In the genomic region with DNA sequence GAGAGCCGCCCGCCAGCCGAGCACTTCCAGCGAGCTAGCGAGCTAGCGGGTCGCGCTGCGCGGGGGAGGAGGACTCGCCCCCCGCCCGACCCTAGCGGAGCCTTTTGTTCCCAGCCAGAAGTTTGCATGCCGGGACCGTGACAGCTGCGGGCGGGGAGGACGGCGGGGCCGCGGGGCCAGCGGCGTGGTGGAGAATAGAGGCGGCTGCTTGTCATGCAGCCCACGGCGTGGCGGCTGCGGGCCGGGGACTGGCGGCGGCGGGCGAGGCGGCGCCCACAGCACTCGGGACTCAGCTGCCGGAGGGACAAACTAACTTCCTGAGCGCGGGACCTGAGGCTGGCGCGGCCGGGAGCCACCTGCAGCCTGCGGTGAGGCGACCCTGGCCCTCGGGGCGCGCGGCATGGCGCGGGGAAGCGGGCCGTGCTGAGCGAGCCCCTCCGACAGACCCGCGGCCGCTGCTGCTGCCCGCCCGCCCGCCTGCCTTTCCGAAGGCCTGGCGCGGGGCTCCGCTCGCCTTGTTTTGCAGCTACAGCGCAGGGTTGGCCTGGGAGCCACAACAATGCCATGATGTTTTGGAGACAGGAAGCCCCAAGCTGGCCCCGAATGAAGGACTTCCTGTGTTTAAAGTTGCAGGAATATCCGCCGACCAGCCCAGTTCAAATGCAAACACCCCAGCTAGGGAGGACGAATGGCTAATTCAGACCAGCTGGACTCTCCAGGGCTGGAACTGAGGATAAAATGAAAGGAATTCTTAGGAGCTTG, we compare ENCODE assay signal across 1 cellular context.
A peak's percentile ranks its signal among the peaks of the same experiment; 100 is the strongest.
TF ChIP-seq lines count a peak whose summit lies in the region.

No MANE protein-coding gene starts in this region.

TF ChIP-seq in WTC11, 78 proteins besides CTCF, POLR2A, EP300 and RAD21 (continued from another document and continues in another):
- TF ChIP-seq, protein P1, sequence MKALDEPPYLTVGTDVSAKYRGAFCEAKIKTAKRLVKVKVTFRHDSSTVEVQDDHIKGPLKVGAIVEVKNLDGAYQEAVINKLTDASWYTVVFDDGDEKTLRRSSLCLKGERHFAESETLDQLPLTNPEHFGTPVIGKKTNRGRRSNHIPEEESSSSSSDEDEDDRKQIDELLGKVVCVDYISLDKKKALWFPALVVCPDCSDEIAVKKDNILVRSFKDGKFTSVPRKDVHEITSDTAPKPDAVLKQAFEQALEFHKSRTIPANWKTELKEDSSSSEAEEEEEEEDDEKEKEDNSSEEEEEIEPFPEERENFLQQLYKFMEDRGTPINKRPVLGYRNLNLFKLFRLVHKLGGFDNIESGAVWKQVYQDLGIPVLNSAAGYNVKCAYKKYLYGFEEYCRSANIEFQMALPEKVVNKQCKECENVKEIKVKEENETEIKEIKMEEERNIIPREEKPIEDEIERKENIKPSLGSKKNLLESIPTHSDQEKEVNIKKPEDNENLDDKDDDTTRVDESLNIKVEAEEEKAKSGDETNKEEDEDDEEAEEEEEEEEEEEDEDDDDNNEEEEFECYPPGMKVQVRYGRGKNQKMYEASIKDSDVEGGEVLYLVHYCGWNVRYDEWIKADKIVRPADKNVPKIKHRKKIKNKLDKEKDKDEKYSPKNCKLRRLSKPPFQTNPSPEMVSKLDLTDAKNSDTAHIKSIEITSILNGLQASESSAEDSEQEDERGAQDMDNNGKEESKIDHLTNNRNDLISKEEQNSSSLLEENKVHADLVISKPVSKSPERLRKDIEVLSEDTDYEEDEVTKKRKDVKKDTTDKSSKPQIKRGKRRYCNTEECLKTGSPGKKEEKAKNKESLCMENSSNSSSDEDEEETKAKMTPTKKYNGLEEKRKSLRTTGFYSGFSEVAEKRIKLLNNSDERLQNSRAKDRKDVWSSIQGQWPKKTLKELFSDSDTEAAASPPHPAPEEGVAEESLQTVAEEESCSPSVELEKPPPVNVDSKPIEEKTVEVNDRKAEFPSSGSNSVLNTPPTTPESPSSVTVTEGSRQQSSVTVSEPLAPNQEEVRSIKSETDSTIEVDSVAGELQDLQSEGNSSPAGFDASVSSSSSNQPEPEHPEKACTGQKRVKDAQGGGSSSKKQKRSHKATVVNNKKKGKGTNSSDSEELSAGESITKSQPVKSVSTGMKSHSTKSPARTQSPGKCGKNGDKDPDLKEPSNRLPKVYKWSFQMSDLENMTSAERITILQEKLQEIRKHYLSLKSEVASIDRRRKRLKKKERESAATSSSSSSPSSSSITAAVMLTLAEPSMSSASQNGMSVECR (CRISPR knock-in tag; IDR thresholded peaks at IDR 0.05; ENCODE audit: borderline replicate concordance), result peak; percentile 77; the same call in 1 of the 2 replicates
- TF ChIP-seq GABPB1 (CRISPR knock-in tag; IDR thresholded peaks at IDR 0.05), result no peak; the same call in 1 of the 2 replicates
- TF ChIP-seq, protein P2, sequence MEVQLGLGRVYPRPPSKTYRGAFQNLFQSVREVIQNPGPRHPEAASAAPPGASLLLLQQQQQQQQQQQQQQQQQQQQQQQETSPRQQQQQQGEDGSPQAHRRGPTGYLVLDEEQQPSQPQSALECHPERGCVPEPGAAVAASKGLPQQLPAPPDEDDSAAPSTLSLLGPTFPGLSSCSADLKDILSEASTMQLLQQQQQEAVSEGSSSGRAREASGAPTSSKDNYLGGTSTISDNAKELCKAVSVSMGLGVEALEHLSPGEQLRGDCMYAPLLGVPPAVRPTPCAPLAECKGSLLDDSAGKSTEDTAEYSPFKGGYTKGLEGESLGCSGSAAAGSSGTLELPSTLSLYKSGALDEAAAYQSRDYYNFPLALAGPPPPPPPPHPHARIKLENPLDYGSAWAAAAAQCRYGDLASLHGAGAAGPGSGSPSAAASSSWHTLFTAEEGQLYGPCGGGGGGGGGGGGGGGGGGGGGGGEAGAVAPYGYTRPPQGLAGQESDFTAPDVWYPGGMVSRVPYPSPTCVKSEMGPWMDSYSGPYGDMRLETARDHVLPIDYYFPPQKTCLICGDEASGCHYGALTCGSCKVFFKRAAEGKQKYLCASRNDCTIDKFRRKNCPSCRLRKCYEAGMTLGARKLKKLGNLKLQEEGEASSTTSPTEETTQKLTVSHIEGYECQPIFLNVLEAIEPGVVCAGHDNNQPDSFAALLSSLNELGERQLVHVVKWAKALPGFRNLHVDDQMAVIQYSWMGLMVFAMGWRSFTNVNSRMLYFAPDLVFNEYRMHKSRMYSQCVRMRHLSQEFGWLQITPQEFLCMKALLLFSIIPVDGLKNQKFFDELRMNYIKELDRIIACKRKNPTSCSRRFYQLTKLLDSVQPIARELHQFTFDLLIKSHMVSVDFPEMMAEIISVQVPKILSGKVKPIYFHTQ (CRISPR knock-in tag; IDR thresholded peaks at IDR 0.05), result no peak
- TF ChIP-seq, protein P3, sequence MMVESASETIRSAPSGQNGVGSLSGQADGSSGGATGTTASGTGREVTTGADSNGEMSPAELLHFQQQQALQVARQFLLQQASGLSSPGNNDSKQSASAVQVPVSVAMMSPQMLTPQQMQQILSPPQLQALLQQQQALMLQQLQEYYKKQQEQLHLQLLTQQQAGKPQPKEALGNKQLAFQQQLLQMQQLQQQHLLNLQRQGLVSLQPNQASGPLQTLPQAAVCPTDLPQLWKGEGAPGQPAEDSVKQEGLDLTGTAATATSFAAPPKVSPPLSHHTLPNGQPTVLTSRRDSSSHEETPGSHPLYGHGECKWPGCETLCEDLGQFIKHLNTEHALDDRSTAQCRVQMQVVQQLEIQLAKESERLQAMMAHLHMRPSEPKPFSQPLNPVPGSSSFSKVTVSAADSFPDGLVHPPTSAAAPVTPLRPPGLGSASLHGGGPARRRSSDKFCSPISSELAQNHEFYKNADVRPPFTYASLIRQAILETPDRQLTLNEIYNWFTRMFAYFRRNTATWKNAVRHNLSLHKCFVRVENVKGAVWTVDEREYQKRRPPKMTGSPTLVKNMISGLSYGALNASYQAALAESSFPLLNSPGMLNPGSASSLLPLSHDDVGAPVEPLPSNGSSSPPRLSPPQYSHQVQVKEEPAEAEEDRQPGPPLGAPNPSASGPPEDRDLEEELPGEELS (CRISPR knock-in tag; IDR thresholded peaks at IDR 0.05), result peak; percentile 4
- TF ChIP-seq NR3C1 (CRISPR knock-in tag; conservative IDR thresholded peaks at IDR 0.05; ENCODE audit: low read depth), result peak; percentile 71; the same call in 1 of the 2 replicates
- no peak for TF ChIP-seq ZNF219 (CRISPR knock-in tag; IDR thresholded peaks at IDR 0.05; ENCODE audit: borderline replicate concordance)
- 0 out of 2 replicates have a peak, but pooled peaks have one; percentile 24 for TF ChIP-seq CBFB (CRISPR knock-in tag; IDR thresholded peaks at IDR 0.05; ENCODE audit: low read depth)
- TF ChIP-seq SP1 (CRISPR knock-in tag; conservative IDR thresholded peaks at IDR 0.05), result no peak
- TF ChIP-seq ZNF263 (CRISPR knock-in tag; IDR thresholded peaks at IDR 0.05; ENCODE audit: low read depth), result peak; percentile 74
- TF ChIP-seq, protein P4, sequence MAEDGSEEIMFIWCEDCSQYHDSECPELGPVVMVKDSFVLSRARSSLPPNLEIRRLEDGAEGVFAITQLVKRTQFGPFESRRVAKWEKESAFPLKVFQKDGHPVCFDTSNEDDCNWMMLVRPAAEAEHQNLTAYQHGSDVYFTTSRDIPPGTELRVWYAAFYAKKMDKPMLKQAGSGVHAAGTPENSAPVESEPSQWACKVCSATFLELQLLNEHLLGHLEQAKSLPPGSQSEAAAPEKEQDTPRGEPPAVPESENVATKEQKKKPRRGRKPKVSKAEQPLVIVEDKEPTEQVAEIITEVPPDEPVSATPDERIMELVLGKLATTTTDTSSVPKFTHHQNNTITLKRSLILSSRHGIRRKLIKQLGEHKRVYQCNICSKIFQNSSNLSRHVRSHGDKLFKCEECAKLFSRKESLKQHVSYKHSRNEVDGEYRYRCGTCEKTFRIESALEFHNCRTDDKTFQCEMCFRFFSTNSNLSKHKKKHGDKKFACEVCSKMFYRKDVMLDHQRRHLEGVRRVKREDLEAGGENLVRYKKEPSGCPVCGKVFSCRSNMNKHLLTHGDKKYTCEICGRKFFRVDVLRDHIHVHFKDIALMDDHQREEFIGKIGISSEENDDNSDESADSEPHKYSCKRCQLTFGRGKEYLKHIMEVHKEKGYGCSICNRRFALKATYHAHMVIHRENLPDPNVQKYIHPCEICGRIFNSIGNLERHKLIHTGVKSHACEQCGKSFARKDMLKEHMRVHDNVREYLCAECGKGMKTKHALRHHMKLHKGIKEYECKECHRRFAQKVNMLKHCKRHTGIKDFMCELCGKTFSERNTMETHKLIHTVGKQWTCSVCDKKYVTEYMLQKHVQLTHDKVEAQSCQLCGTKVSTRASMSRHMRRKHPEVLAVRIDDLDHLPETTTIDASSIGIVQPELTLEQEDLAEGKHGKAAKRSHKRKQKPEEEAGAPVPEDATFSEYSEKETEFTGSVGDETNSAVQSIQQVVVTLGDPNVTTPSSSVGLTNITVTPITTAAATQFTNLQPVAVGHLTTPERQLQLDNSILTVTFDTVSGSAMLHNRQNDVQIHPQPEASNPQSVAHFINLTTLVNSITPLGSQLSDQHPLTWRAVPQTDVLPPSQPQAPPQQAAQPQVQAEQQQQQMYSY (CRISPR knock-in tag; IDR thresholded peaks at IDR 0.05), result peak; percentile 36; the same call in 1 of the 2 replicates
- TF ChIP-seq TCF7 (CRISPR knock-in tag; IDR thresholded peaks at IDR 0.05; ENCODE audit: low read depth), result no peak
- TF ChIP-seq IRF2 (CRISPR knock-in tag; IDR thresholded peaks at IDR 0.05; ENCODE audit: borderline replicate concordance, low read depth), result no peak
- TF ChIP-seq ZBTB21 (CRISPR knock-in tag; IDR thresholded peaks at IDR 0.05; ENCODE audit: borderline replicate concordance), result peak; percentile 82
- TF ChIP-seq, protein P5, sequence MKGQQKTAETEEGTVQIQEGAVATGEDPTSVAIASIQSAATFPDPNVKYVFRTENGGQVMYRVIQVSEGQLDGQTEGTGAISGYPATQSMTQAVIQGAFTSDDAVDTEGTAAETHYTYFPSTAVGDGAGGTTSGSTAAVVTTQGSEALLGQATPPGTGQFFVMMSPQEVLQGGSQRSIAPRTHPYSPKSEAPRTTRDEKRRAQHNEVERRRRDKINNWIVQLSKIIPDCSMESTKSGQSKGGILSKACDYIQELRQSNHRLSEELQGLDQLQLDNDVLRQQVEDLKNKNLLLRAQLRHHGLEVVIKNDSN (CRISPR knock-in tag; IDR thresholded peaks at IDR 0.05), result 0 out of 2 replicates have a peak, but pooled peaks have one; percentile 9
- no peak for TF ChIP-seq MYBL2 (CRISPR knock-in tag; IDR thresholded peaks at IDR 0.05)
- TF ChIP-seq, protein P6, sequence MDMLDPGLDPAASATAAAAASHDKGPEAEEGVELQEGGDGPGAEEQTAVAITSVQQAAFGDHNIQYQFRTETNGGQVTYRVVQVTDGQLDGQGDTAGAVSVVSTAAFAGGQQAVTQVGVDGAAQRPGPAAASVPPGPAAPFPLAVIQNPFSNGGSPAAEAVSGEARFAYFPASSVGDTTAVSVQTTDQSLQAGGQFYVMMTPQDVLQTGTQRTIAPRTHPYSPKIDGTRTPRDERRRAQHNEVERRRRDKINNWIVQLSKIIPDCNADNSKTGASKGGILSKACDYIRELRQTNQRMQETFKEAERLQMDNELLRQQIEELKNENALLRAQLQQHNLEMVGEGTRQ (CRISPR knock-in tag; IDR thresholded peaks at IDR 0.05), result 0 out of 2 replicates have a peak, but pooled peaks have one; percentile 20
- TF ChIP-seq, protein P7, sequence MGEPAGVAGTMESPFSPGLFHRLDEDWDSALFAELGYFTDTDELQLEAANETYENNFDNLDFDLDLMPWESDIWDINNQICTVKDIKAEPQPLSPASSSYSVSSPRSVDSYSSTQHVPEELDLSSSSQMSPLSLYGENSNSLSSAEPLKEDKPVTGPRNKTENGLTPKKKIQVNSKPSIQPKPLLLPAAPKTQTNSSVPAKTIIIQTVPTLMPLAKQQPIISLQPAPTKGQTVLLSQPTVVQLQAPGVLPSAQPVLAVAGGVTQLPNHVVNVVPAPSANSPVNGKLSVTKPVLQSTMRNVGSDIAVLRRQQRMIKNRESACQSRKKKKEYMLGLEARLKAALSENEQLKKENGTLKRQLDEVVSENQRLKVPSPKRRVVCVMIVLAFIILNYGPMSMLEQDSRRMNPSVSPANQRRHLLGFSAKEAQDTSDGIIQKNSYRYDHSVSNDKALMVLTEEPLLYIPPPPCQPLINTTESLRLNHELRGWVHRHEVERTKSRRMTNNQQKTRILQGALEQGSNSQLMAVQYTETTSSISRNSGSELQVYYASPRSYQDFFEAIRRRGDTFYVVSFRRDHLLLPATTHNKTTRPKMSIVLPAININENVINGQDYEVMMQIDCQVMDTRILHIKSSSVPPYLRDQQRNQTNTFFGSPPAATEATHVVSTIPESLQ (CRISPR knock-in tag; IDR thresholded peaks at IDR 0.05), result no peak
- TF ChIP-seq, protein P8, sequence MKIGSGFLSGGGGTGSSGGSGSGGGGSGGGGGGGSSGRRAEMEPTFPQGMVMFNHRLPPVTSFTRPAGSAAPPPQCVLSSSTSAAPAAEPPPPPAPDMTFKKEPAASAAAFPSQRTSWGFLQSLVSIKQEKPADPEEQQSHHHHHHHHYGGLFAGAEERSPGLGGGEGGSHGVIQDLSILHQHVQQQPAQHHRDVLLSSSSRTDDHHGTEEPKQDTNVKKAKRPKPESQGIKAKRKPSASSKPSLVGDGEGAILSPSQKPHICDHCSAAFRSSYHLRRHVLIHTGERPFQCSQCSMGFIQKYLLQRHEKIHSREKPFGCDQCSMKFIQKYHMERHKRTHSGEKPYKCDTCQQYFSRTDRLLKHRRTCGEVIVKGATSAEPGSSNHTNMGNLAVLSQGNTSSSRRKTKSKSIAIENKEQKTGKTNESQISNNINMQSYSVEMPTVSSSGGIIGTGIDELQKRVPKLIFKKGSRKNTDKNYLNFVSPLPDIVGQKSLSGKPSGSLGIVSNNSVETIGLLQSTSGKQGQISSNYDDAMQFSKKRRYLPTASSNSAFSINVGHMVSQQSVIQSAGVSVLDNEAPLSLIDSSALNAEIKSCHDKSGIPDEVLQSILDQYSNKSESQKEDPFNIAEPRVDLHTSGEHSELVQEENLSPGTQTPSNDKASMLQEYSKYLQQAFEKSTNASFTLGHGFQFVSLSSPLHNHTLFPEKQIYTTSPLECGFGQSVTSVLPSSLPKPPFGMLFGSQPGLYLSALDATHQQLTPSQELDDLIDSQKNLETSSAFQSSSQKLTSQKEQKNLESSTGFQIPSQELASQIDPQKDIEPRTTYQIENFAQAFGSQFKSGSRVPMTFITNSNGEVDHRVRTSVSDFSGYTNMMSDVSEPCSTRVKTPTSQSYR (CRISPR knock-in tag; IDR thresholded peaks at IDR 0.05), result no peak
- TF ChIP-seq NFYB (CRISPR knock-in tag; conservative IDR thresholded peaks at IDR 0.05; ENCODE audit: low read depth), result no peak
- no peak for TF ChIP-seq CREM (CRISPR knock-in tag; IDR thresholded peaks at IDR 0.05)
- TF ChIP-seq PRRX2 (CRISPR knock-in tag; IDR thresholded peaks at IDR 0.05), result no peak
- TF ChIP-seq JUN (CRISPR knock-in tag; IDR thresholded peaks at IDR 0.05), result no peak
- TF ChIP-seq ZNF671 (CRISPR knock-in tag; IDR thresholded peaks at IDR 0.05), result no peak
- TF ChIP-seq FOXP1 (CRISPR knock-in tag; IDR thresholded peaks at IDR 0.05; ENCODE audit: borderline replicate concordance), result no peak; the same call in 1 of the 2 replicates
- TF ChIP-seq, protein P9, sequence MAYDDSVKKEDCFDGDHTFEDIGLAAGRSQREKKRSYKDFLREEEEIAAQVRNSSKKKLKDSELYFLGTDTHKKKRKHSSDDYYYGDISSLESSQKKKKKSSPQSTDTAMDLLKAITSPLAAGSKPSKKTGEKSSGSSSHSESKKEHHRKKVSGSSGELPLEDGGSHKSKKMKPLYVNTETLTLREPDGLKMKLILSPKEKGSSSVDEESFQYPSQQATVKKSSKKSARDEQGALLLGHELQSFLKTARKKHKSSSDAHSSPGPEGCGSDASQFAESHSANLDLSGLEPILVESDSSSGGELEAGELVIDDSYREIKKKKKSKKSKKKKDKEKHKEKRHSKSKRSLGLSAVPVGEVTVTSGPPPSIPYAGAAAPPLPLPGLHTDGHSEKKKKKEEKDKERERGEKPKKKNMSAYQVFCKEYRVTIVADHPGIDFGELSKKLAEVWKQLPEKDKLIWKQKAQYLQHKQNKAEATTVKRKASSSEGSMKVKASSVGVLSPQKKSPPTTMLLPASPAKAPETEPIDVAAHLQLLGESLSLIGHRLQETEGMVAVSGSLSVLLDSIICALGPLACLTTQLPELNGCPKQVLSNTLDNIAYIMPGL (CRISPR knock-in tag; IDR thresholded peaks at IDR 0.05), result no peak
- 0 out of 2 replicates have a peak, but pooled peaks have one; percentile 23 for TF ChIP-seq ELF4 (CRISPR knock-in tag; IDR thresholded peaks at IDR 0.05; ENCODE audit: low read depth)
- no peak for TF ChIP-seq ZNF138 (CRISPR knock-in tag; conservative IDR thresholded peaks at IDR 0.05)
- no peak for TF ChIP-seq ESRRA (CRISPR knock-in tag; IDR thresholded peaks at IDR 0.05; ENCODE audit: borderline replicate concordance)
